ENCODE assay signal across 21 cellular contexts in the genomic region with DNA sequence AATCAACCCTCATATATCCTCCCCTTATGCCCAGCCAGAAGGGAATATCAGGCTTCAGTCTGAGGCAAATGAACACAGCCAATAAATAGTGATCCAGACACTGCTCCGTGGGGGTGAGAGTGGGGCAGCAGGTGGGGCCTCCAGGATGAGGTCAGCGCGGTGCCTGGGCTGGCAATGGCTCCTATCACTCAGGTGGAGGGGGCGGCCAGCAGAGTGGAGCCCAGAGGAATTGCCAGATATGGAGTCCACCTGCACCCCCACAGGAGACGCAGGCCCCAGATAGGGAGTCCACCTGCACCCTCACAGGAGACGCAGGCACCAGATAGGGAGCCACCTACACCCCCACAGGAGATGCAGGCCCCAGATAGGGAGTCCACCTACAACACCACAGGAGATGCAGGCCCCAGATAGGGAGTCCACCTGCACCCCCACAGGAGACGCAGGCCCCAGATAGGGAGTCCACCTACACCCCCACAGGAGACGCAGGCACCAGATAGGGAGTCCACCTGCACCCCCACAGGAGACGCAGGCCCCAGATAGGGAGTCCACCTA.
A peak's percentile ranks its signal among the peaks of the same experiment; 100 is the strongest.
DNase-seq lines count a peak whose midpoint lies in the region; ATAC-seq and TF ChIP-seq lines count a peak whose summit lies in the region.
"Had no signal": no experiment of that assay in that cellular context is flagged by ENCODE, and none has a peak within 500 bp of the region (broad histone marks: within the 10 kb centered on the region; RNA-seq: fewer than 3 reads in every experiment).

No MANE protein-coding gene starts in this region.

- no peaks in the 10 kb centered on the region for H3K4me1 Mint-ChIP-seq in CD8-positive, alpha-beta T cell (ENCODE audit: low read depth)
- peaks cover 0 to 1% of the 10 kb centered on the region in 2 donors for H3K4me1 Mint-ChIP-seq in stimulated activated naive B cell treated with anti-CD40 and anti-IgM and Interleukin-4, amounts not matched to agents 10 μg/mL and 1 μg/mL and 100 μg/mL, for 72 hours

- intact Hi-C loops in spleen (cut with DNase I; ENCODE audit: low total_unique reads): no loop called here
- intact Hi-C loops in CD8-positive, alpha-beta T cell (cut with DNase I, micrococcal nuclease): no loop called here

- 77 to 86% (median 82%) methylated on average over 7 to 9 of the region's 9 CpGs for WGBS in spleen, 5 donors

- H3K27me3 ChIP-seq in H7 (ENCODE audit: control insufficient read depth, insufficient read depth, low read length): no peaks in the 10 kb centered on the region
- peaks cover 0 to 37% (median 7%) of the 10 kb centered on the region in 7 donors for H3K27me3 ChIP-seq in spleen (replicated peaks in 1 of 7)
- H3K27me3 ChIP-seq in CD8-positive, alpha-beta T cell (ENCODE audit: insufficient read depth, low read length): no peaks in the 10 kb centered on the region
- H3K27me3 ChIP-seq: BE2C had no signal

- no peaks in the 10 kb centered on the region for H3K4me1 ChIP-seq in spleen
- no peaks in the 10 kb centered on the region for H3K4me1 ChIP-seq in CD8-positive, alpha-beta T cell (ENCODE audit: insufficient read depth, low read length)
- H3K4me1 ChIP-seq: BE2C had no signal

- H3K36me3 ChIP-seq in H7 (replicated peaks; ENCODE audit: control insufficient read depth, insufficient read depth, low read length): no peaks in the 10 kb centered on the region
- H3K36me3 ChIP-seq in spleen: no peaks in the 10 kb centered on the region
- no peaks in the 10 kb centered on the region for H3K36me3 ChIP-seq in CD8-positive, alpha-beta T cell (ENCODE audit: insufficient read depth, low read length)
- H3K36me3 ChIP-seq: BE2C, MG63 had no signal

- H3K9me3 Mint-ChIP-seq in CD8-positive, alpha-beta T cell: peaks cover 3% of the 10 kb centered on the region
- peaks cover 2 to 4% of the 10 kb centered on the region in 2 donors for H3K9me3 Mint-ChIP-seq in stimulated activated naive B cell treated with anti-CD40 and anti-IgM and Interleukin-4, amounts not matched to agents 10 μg/mL and 1 μg/mL and 100 μg/mL, for 72 hours

- CTCF ChIA-PET in CD8-positive, alpha-beta T cell (lab: Charles Lee): no interaction called here

- H3K4me3 Mint-ChIP-seq in CD8-positive, alpha-beta T cell: no peak overlapping the region
- no peak overlapping the region for H3K4me3 Mint-ChIP-seq in stimulated activated naive B cell treated with anti-CD40 and anti-IgM and Interleukin-4, amounts not matched to agents 10 μg/mL and 1 μg/mL and 100 μg/mL, for 72 hours
- H3K4me3 Mint-ChIP-seq: CD4-positive, alpha-beta T cell had no signal

- peak; percentile 13 for DNase-seq in activated CD8-positive, alpha-beta memory T cell treated with anti-CD3 and anti-CD28 coated beads, Interleukin-2, amount 50 U/mL, for 48 hours
- no peak for DNase-seq in activated CD8-positive, alpha-beta memory T cell treated with anti-CD3 and anti-CD28 coated beads, Interleukin-2, amount 50 U/mL, for 4 hours
- DNase-seq in H7 (peak; percentile 35), left lobe of liver (ENCODE audit: low spot score) (peak; percentile 37), spleen (peak; percentile 63), NCI-H82 treated with DMSO at 0.1 percent for 48 hours (lab: John Stamatoyannopoulos, UW; ENCODE audit: unreplicated experiment) (no peak)
- no peak for DNase-seq in CD8-positive, alpha-beta T cell
- DNase-seq in stimulated activated naive B cell treated with anti-CD40 and anti-IgM and Interleukin-4, amounts not matched to agents 10 μg/mL and 1 μg/mL and 100 μg/mL, for 72 hours: no peak
- DNase-seq: BE2C, Calu3, DMS53, IMR-90, Karpas-422, MG63, NCI-H1092 treated with DMSO at 0.1 percent for 48 hours, NCI-H1694, NCI-H2107, NCI-H2227 treated with DMSO at 0.1 percent for 48 hours, NCI-H524 had no signal

- TF ChIP-seq POLR2A in spleen (IDR thresholded peaks at IDR 0.05): no peak

- no peak overlapping the region for H3K27ac Mint-ChIP-seq in CD8-positive, alpha-beta T cell
- no peak overlapping the region for H3K27ac Mint-ChIP-seq in stimulated activated naive B cell treated with anti-CD40 and anti-IgM and Interleukin-4, amounts not matched to agents 10 μg/mL and 1 μg/mL and 100 μg/mL, for 72 hours
- H3K27ac Mint-ChIP-seq: CD4-positive, alpha-beta T cell had no signal

- no peaks in the 10 kb centered on the region for H3K36me3 Mint-ChIP-seq in CD8-positive, alpha-beta T cell
- no peaks in the 10 kb centered on the region for H3K36me3 Mint-ChIP-seq in stimulated activated naive B cell treated with anti-CD40 and anti-IgM and Interleukin-4, amounts not matched to agents 10 μg/mL and 1 μg/mL and 100 μg/mL, for 72 hours

- H3K4me3 ChIP-seq in H7 (ENCODE audit: insufficient read depth, low read depth, low read length): no peak overlapping the region
- no peak overlapping the region for H3K4me3 ChIP-seq in spleen
- H3K4me3 ChIP-seq in CD8-positive, alpha-beta T cell (ENCODE audit: low read depth, low read length): no peak overlapping the region
- H3K4me3 ChIP-seq: MG63 had no signal

- no peak for ATAC-seq in left lobe of liver
- ATAC-seq in CD8-positive, alpha-beta T cell: no peak
- ATAC-seq in stimulated activated naive B cell treated with anti-CD40 and anti-IgM and Interleukin-4, amounts not matched to agents 10 μg/mL and 1 μg/mL and 100 μg/mL, for 72 hours (replicated peaks): no peak

- POLR2A ChIA-PET in CD8-positive, alpha-beta T cell (lab: Charles Lee): no interaction called here

- no peak overlapping the region for H3K27ac ChIP-seq in spleen
- H3K27ac ChIP-seq in CD8-positive, alpha-beta T cell (ENCODE audit: low read depth, low read length): no peak overlapping the region
- H3K27ac ChIP-seq: 22Rv1 had no signal

- no peak for TF ChIP-seq CTCF in spleen (IDR thresholded peaks at IDR 0.05 in 8 of 11, conservative IDR thresholded peaks at IDR 0.05 in 3 of 11)
- no peak for TF ChIP-seq CTCF in CD8-positive, alpha-beta T cell (IDR thresholded peaks at IDR 0.05)

- H3K9me3 ChIP-seq in spleen: peaks cover 0 to 5% (median 0%) of the 10 kb centered on the region in 8 donors
- no peaks in the 10 kb centered on the region for H3K9me3 ChIP-seq in CD8-positive, alpha-beta T cell (ENCODE audit: low read length)
- H3K9me3 ChIP-seq: BE2C, MG63 had no signal

- peaks cover 11% of the 10 kb centered on the region for H3K27me3 Mint-ChIP-seq in CD8-positive, alpha-beta T cell (ENCODE audit: low read depth)
- peaks cover 0 to 21% of the 10 kb centered on the region in 2 donors for H3K27me3 Mint-ChIP-seq in stimulated activated naive B cell treated with anti-CD40 and anti-IgM and Interleukin-4, amounts not matched to agents 10 μg/mL and 1 μg/mL and 100 μg/mL, for 72 hours

Comparison
In these comparisons a context has a peak if more than half of its experiments do, and no peak if none do; other contexts are left out.
1. DNase-seq: peak in activated CD8-positive, alpha-beta memory T cell treated with anti-CD3 and anti-CD28 coated beads, Interleukin-2, amount 50 U/mL, for 48 hours (single experiment), H7 (single experiment), left lobe of liver (single experiment) and spleen (single experiment); none in activated CD8-positive, alpha-beta memory T cell treated with anti-CD3 and anti-CD28 coated beads, Interleukin-2, amount 50 U/mL, for 4 hours (single experiment), CD8-positive, alpha-beta T cell (0 of 7), stimulated activated naive B cell treated with anti-CD40 and anti-IgM and Interleukin-4, amounts not matched to agents 10 μg/mL and 1 μg/mL and 100 μg/mL, for 72 hours (single experiment) and NCI-H82 treated with DMSO at 0.1 percent for 48 hours (single experiment).